ENCODE assay signal across 23 cellular contexts in the genomic region with DNA sequence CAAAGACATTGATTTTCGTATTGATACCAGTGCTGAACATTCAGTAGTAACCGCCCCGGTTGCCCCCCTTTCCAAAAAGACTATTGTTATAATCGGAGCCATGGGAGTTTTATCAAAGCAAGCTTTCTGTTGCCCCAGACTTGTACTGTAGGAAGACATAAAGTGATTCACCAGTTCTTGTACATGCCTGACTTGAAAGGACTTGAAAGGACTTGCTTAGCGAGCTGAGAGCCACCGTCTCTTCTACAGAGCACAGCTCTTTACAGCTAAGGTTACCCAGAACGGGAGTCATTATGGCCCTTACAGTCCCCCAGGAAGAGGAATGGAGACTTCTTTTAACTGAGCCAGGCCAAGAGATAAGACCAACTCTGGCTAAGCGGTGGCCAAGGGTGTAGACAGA. TPM values are rescaled to one million over a fixed set of nuclear protein-coding genes. Genes with fewer than 3 reads are reported as not detected.
DNase-seq lines count a peak whose midpoint lies in the region; FAIRE-seq and TF ChIP-seq lines count a peak whose summit lies in the region.
"Had no signal": no experiment of that assay in that cellular context is flagged by ENCODE, and none has a peak within 500 bp of the region (broad histone marks: within the 10 kb centered on the region; RNA-seq: fewer than 3 reads in every experiment).

No MANE protein-coding gene starts in this region.

- FAIRE-seq in bronchial epithelial cell (lab: Jason Lieb, UNC) = no peak
- FAIRE-seq: A549, GM12892, GM18507, H54, HepG2 had no signal

- peaks cover 6% of the 10 kb centered on the region for H3K9me3 ChIP-seq in H9 (ENCODE audit: control insufficient read depth, low read depth, low read length)

- H3K4me3 ChIP-seq in bronchial epithelial cell (ENCODE audit: low read depth, low read length) = no peak overlapping the region
- H3K4me3 ChIP-seq: A549, GM23338 had no signal

- H3K79me2 ChIP-seq in H9 (ENCODE audit: insufficient read depth, low read length) = no peaks in the 10 kb centered on the region; the same call in 1 of the 2 replicates

- no peak overlapping the region for H3K4ac ChIP-seq in H9 (ENCODE audit: low read depth, low read length)

- no peaks in the 10 kb centered on the region for H4K20me1 ChIP-seq in H9 (ENCODE audit: control insufficient read depth, insufficient read depth, insufficient read length)

- POLR2A ChIA-PET in activated CD4-positive, alpha-beta T cell treated with anti-CD3 and anti-CD28 coated beads, Interleukin-2, amount 10 ng/mL, durations not matched to agents 7 days and 5 days (lab: Charles Lee) = no interaction called here

- no peak overlapping the region for H3K18ac ChIP-seq in H9 (ENCODE audit: insufficient read length, low read depth, low read length)

- H3K9me3 Mint-ChIP-seq in activated CD4-positive, alpha-beta T cell treated with anti-CD3 and anti-CD28 coated beads, Interleukin-2, amount 10 ng/mL, durations not matched to agents 7 days and 5 days = peaks cover 53% of the 10 kb centered on the region
- peaks cover 3 to 10% of the 10 kb centered on the region in 2 experiments; a peak in 4 of 5 replicates for H3K9me3 Mint-ChIP-seq in H9

- no peak overlapping the region for H3K4me2 ChIP-seq in H9 (ENCODE audit: insufficient read depth, insufficient read length, low read length)
- H3K4me2 ChIP-seq: A549, GM23338 had no signal

- TF ChIP-seq CTCF in bronchial epithelial cell (IDR thresholded peaks at IDR 0.05; ENCODE audit: insufficient read depth, low read length, severe bottlenecking) (no peak), H9 (conservative IDR thresholded peaks at IDR 0.05) (no peak)

- no peak overlapping the region for H4K91ac ChIP-seq in H9 (ENCODE audit: insufficient read length, low read depth, low read length)

- no peak overlapping the region for H3K23ac ChIP-seq in H9 (ENCODE audit: insufficient read length, low read depth, low read length)

- no peak overlapping the region for H2BK5ac ChIP-seq in H9 (ENCODE audit: insufficient read length, low read length)

- no peak overlapping the region for H2AFZ ChIP-seq in H9 (ENCODE audit: low read length)
- H2AFZ ChIP-seq: GM23338 had no signal

- no CpG with 5 or more reads among the region's 8 CpGs for WGBS in H9 (ENCODE audit: extremely low coverage, insufficient read length, low lambda C conversion rate)

- peaks cover 3% of the 10 kb centered on the region for H3K23me2 ChIP-seq in H9 (ENCODE audit: insufficient read length, low read depth, low read length, poor library complexity, severe bottlenecking)

- H2BK15ac ChIP-seq in H9 (ENCODE audit: low read depth, low read length) = no peak overlapping the region

- peaks cover 8% of the 10 kb centered on the region for H3K36me3 ChIP-seq in bronchial epithelial cell (ENCODE audit: control insufficient read depth, insufficient read depth, low read length)

- H3K27me3 Mint-ChIP-seq in activated CD4-positive, alpha-beta T cell treated with anti-CD3 and anti-CD28 coated beads, Interleukin-2, amount 10 ng/mL, durations not matched to agents 7 days and 5 days = no peaks in the 10 kb centered on the region
- no peaks in the 10 kb centered on the region; the same call in 1 of the 2 replicates for H3K27me3 Mint-ChIP-seq in H9 (ENCODE audit: low read depth)
- H3K27me3 Mint-ChIP-seq: CD4-positive, alpha-beta T cell; IgD-negative memory B cell had no signal

- H3K4me1 ChIP-seq in H9 (ENCODE audit: insufficient read depth, low read length) = no peaks in the 10 kb centered on the region
- H3K4me1 ChIP-seq: A549 had no signal

- H3T11ph ChIP-seq in H9 (ENCODE audit: low read length) = no peak overlapping the region

- peaks cover 2% of the 10 kb centered on the region for H3K79me1 ChIP-seq in H9 (ENCODE audit: insufficient read depth, low read depth, low read length, poor library complexity, severe bottlenecking)

- no peak overlapping the region for H3K4me3 Mint-ChIP-seq in activated CD4-positive, alpha-beta T cell treated with anti-CD3 and anti-CD28 coated beads, Interleukin-2, amount 10 ng/mL, durations not matched to agents 7 days and 5 days
- H3K4me3 Mint-ChIP-seq in H9 = no peak overlapping the region
- H3K4me3 Mint-ChIP-seq: CD4-positive, alpha-beta T cell; GM23338; HFFc6 had no signal

- no peaks in the 10 kb centered on the region for H3K27me3 ChIP-seq in bronchial epithelial cell (ENCODE audit: control insufficient read depth, insufficient read depth, low read length)
- no peaks in the 10 kb centered on the region for H3K27me3 ChIP-seq in H9 (ENCODE audit: insufficient read depth, low read length)

- no peak overlapping the region for H4K8ac ChIP-seq in H9 (replicated peaks; ENCODE audit: insufficient read length, low read depth, low read length)

- peaks cover 19% of the 10 kb centered on the region for H3K4me1 Mint-ChIP-seq in activated CD4-positive, alpha-beta T cell treated with anti-CD3 and anti-CD28 coated beads, Interleukin-2, amount 10 ng/mL, durations not matched to agents 7 days and 5 days
- peaks cover 10 to 11% of the 10 kb centered on the region in 2 experiments; a peak in 3 of 4 replicates for H3K4me1 Mint-ChIP-seq in H9

- no peak overlapping the region for H2BK20ac ChIP-seq in H9 (ENCODE audit: low read depth, low read length, poor library complexity, severe bottlenecking)

- no peak overlapping the region for H2BK120ac ChIP-seq in H9 (ENCODE audit: low read depth, low read length, poor library complexity, severe bottlenecking)

- CTCF ChIA-PET in activated CD4-positive, alpha-beta T cell treated with anti-CD3 and anti-CD28 coated beads, Interleukin-2, amount 10 ng/mL, durations not matched to agents 7 days and 5 days (lab: Charles Lee) = no interaction called here

- peak overlapping the region; percentile 2 for H3K27ac Mint-ChIP-seq in activated CD4-positive, alpha-beta T cell treated with anti-CD3 and anti-CD28 coated beads, Interleukin-2, amount 10 ng/mL, durations not matched to agents 7 days and 5 days
- H3K27ac Mint-ChIP-seq in H9 = no peak overlapping the region
- H3K27ac Mint-ChIP-seq: CD4-positive, alpha-beta T cell; GM23338; HFFc6 had no signal

- no peak overlapping the region for H2AK5ac ChIP-seq in H9 (ENCODE audit: insufficient read length, low read length)

- DNase-seq in activated CD4-positive, alpha-beta T cell treated with anti-CD3 and anti-CD28 coated beads, Interleukin-2, amount 10 ng/mL, durations not matched to agents 7 days and 5 days = no peak
- DNase-seq in activated CD4-positive, alpha-beta T cell treated with anti-CD3 and anti-CD28 coated beads, Interleukin-2, amount 50 U/mL, for 1 hour = no peak
- peak; percentile 86 for DNase-seq in bronchial epithelial cell (ENCODE audit: low read depth)
- no peak for DNase-seq in epithelial cell of prostate (ENCODE audit: low read depth, low spot score)
- no peak for DNase-seq in ureter (ENCODE audit: low spot score)
- no peak for DNase-seq in H9
- no peak for DNase-seq in T1000 (lab: John Stamatoyannopoulos, UW)
- DNase-seq: AML-193; CD4-positive, alpha-beta T cell; DMS153; DMS79; GDM1; HFFc6 had no signal

- H3K56ac ChIP-seq in H9 (ENCODE audit: insufficient read length, low read depth, low read length) = no peak overlapping the region

- H2BK12ac ChIP-seq in H9 (ENCODE audit: insufficient read length, low read depth, low read length) = no peak overlapping the region

- H3K9ac ChIP-seq in H9 (ENCODE audit: extremely low read depth, insufficient read length, low read length) = no peak overlapping the region

- peaks cover 83% of the 10 kb centered on the region for H3K36me3 Mint-ChIP-seq in activated CD4-positive, alpha-beta T cell treated with anti-CD3 and anti-CD28 coated beads, Interleukin-2, amount 10 ng/mL, durations not matched to agents 7 days and 5 days (ENCODE audit: low read depth)
- peaks cover 56 to 71% (median 60%) of the 10 kb centered on the region in 3 experiments for H3K36me3 Mint-ChIP-seq in H9 (ENCODE audit: insufficient read depth in 1 of 3, low read depth in 3 of 3)

- H3K14ac ChIP-seq in H9 (ENCODE audit: insufficient read depth, low read length) = no peak overlapping the region

- H4K5ac ChIP-seq in H9 (ENCODE audit: insufficient read length, low read depth, low read length) = no peak overlapping the region

- H3K27ac ChIP-seq in epithelial cell of prostate (peak overlapping the region; percentile 77), H9 (ENCODE audit: insufficient read length, low read depth, low read length) (no peak overlapping the region)
- H3K27ac ChIP-seq: 22Rv1, A549, C4-2B had no signal

RNA-seq across cellular contexts. Expression of gene ZNF816, which starts 5.1 kb away (rescaled TPM):
- 10 to 100 TPM; 14.0 to 14.5 TPM for total RNA-seq in activated CD4-positive, alpha-beta T cell treated with anti-CD3 and anti-CD28 coated beads, Interleukin-2, amount 10 ng/mL, durations not matched to agents 7 days and 5 days
- total RNA-seq in bronchial epithelial cell (13.3 and 24.0 TPM in 2 replicates), ureter (25.1 TPM), H9 (2021) (14.0 and 15.1 TPM in 2 replicates)

RNA-seq across cellular contexts. Expression of gene ZNF888, which starts 34.4 kb away (rescaled TPM):
- total RNA-seq in activated CD4-positive, alpha-beta T cell treated with anti-CD3 and anti-CD28 coated beads, Interleukin-2, amount 10 ng/mL, durations not matched to agents 7 days and 5 days = 1 to 10 TPM; 7.7 to 7.8 TPM
- 9.7 and 13.2 TPM in 2 replicates for total RNA-seq in bronchial epithelial cell
- 52.4 TPM for total RNA-seq in ureter
- total RNA-seq in H9 (2021) = 12.1 and 13.4 TPM in 2 replicates

RNA-seq across cellular contexts. Expression of gene ERVV-1, which starts 56.1 kb away (rescaled TPM):
- not detected for total RNA-seq in activated CD4-positive, alpha-beta T cell treated with anti-CD3 and anti-CD28 coated beads, Interleukin-2, amount 10 ng/mL, durations not matched to agents 7 days and 5 days
- not detected in 2 replicates for total RNA-seq in bronchial epithelial cell
- 0.78 TPM for total RNA-seq in ureter
- total RNA-seq in H9 (2021) = not detected in 2 replicates
- total RNA-seq: CD4-positive, alpha-beta T cell; Daoy; HepG2; HFFc6 had no signal
